ENCODE assay signal across 1 cellular context in the genomic region with DNA sequence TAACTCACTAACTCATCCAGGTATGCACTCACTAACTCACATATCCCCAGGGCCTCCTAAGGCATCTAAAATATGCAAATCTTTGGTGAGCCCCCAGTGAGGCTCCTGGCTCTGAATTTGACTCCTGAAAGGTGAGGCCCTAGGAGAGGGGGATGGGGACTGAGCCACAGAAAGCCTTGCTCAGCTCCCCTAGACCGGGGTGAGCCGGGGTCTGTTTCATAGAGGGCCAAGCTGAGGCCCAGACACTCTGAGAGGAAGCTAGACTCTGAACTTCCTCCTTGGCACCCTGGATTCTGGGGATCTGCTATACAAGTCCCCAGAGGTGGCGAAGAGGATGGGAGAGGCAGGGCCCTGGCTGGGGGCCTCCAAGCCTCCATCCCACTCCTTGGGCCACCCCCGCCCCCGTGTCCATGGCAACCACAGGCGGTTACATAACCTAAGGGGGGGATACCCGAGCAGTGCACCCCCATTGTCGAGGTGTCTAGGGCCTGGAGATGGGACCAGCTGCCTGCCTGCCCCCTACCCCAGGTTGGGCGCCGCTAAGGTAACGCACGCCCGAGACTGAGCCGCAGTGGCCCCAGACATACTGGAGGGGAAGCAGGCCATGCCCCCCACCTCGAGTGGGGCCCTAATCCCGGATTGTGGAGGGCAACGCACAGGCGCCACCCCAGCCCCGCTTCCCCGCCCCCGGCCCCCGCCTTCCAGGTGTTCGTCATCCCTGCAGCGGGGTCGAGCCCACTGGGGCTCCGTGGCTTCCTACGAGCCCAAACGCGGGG.
TF ChIP-seq lines count a peak whose summit lies in the region.

No MANE protein-coding gene starts in this region.

TF ChIP-seq in HCT116, 20 proteins besides CTCF, POLR2A, EP300 and RAD21:
- TF ChIP-seq ZFX (IDR thresholded peaks at IDR 0.05) (no peak), ZNF274 (IDR thresholded peaks at IDR 0.05; ENCODE audit: low read depth, low read length) (no peak), YY1 (IDR thresholded peaks at IDR 0.05; ENCODE audit: extremely low read depth, insufficient replicate concordance, low read depth, low read length) (no peak), SRF (IDR thresholded peaks at IDR 0.05; ENCODE audit: low read depth) (no peak), FOSL1 (IDR thresholded peaks at IDR 0.05; ENCODE audit: low read depth) (no peak), SP1 (IDR thresholded peaks at IDR 0.05; ENCODE audit: low read depth) (no peak), POLR2AphosphoS5 (IDR thresholded peaks at IDR 0.05; ENCODE audit: low read depth, low read length) (no peak), TCF7L2 (IDR thresholded peaks at IDR 0.05; ENCODE audit: borderline replicate concordance, extremely low read depth, insufficient read depth, insufficient read length) (no peak)
- TF ChIP-seq, protein P1, sequence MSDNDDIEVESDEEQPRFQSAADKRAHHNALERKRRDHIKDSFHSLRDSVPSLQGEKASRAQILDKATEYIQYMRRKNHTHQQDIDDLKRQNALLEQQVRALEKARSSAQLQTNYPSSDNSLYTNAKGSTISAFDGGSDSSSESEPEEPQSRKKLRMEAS (IDR thresholded peaks at IDR 0.05), result no peak
- TF ChIP-seq, protein P2, sequence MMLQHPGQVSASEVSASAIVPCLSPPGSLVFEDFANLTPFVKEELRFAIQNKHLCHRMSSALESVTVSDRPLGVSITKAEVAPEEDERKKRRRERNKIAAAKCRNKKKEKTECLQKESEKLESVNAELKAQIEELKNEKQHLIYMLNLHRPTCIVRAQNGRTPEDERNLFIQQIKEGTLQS (IDR thresholded peaks at IDR 0.05), result no peak
